9 cellular contexts compared by ENCODE assay signal in the genomic region with DNA sequence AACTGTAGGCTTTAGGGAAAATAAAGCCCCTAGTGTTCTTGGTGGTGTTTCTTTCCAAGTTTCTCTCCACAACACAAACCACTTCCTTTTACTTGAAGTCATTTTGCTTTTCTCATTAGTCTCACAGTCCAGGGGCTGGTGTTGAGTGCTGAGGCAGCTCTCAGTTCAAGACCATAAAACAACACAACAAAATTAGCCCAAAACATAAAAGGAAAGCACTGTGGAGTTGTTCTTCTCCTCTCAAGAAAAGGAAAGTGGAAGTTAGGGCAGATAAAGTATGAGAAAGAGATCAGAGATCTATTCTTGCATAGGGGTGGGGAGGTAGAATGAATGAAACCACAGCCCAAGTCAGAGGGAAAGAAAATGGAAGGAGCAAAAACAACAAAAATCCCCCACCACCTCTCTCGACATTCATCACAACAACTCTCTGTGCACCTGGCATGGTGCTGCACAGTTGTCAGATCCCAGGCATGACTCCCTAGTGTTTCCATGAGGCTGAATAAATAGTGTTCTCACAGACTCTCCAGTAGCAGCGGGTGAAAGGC.
DNase-seq lines count a peak whose midpoint lies in the region; ATAC-seq lines count a peak whose summit lies in the region.
"Had no signal": no experiment of that assay in that cellular context is flagged by ENCODE, and none has a peak within 500 bp of the region (broad histone marks: within the 10 kb centered on the region; RNA-seq: fewer than 3 reads in every experiment).

No MANE protein-coding gene starts in this region.

- DNase-seq in OCI-M1 (lab: John Stamatoyannopoulos, UW) (peak; percentile 55), left kidney (ENCODE audit: low read depth, low spot score) (peak; percentile 32), UCSD-AML1 (lab: John Stamatoyannopoulos, UW; ENCODE audit: unreplicated experiment) (no peak), globus pallidus (ENCODE audit: low spot score) (no peak)
- DNase-seq: left colon had no signal

- ATAC-seq in GM18498 (IDR thresholded peaks at IDR 0.05; ENCODE audit: unreplicated experiment) (peak; percentile 74), GM21723 (IDR thresholded peaks at IDR 0.05; ENCODE audit: unreplicated experiment) (peak; percentile 60), HG02981 (IDR thresholded peaks at IDR 0.05; ENCODE audit: unreplicated experiment) (no peak), HG03196 (IDR thresholded peaks at IDR 0.05; ENCODE audit: unreplicated experiment) (no peak)
- ATAC-seq: left colon had no signal

Comparison
In these comparisons a context has a peak if more than half of its experiments do, and no peak if none do; other contexts are left out.
1. ATAC-seq: peak in GM18498 (single experiment) and GM21723 (single experiment); none in HG02981 (single experiment) and HG03196 (single experiment).
2. DNase-seq: peak in OCI-M1 (single experiment) and left kidney (single experiment); none in UCSD-AML1 (single experiment) and globus pallidus (single experiment).